Comparison of ENCODE assay signal across 28 cellular contexts in the genomic region with DNA sequence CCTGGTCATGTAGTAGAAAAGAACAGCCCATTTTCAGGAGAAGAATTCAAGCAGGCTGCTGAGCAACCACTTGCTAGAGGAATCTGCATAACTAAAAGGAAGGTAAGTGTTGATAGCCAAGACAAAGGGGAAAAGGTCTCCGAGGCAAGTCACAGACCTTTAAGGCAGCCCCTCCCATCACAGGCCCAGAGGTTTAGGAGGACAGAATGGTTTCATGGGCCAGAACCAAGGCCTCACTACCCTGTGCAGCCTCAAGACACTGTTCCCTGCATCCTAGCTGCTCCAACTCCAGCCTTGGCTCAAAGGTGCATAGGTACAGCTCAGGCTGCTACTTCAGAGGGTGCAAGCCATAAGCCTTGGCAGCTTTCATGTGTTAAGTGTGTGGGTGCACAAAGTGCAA.
"Had no signal": no experiment of that assay in that cellular context is flagged by ENCODE, and none has a peak within 500 bp of the region (broad histone marks: within the 10 kb centered on the region; RNA-seq: fewer than 3 reads in every experiment).

No MANE protein-coding gene starts in this region.

- H3K27me3 Mint-ChIP-seq: activated CD4-positive, alpha-beta memory T cell treated with anti-CD3 and anti-CD28 coated beads for 36 hours; activated CD4-positive, alpha-beta T cell treated with anti-CD3 and anti-CD28 coated beads, Interleukin-2, amount 10 ng/mL, durations not matched to agents 7 days and 5 days; activated naive CD8-positive, alpha-beta T cell treated with anti-CD3 and anti-CD28 coated beads, Interleukin-2, amount 50 U/mL, for 24 hours had no signal

- H3K36me3 ChIP-seq: ascending aorta, Peyer's patch, SJSA1 had no signal

- ATAC-seq: activated naive CD4-positive, alpha-beta T cell treated with anti-CD3 and anti-CD28 coated beads, Interleukin-2, amount 50 U/mL, for 72 hours; activated naive CD8-positive, alpha-beta T cell treated with anti-CD3 and anti-CD28 coated beads, Interleukin-2, amount 50 U/mL, for 24 hours; activated T-cell treated with anti-CD3 and anti-CD28 coated beads, Interleukin-2, amount 50 U/mL, for 4 hours; body of pancreas; SK-N-SH treated with all-trans-retinoic acid at 6 μM for 48 hours had no signal

- DNase-seq: activated CD4-positive, alpha-beta memory T cell treated with anti-CD3 and anti-CD28 coated beads for 36 hours; activated CD4-positive, alpha-beta T cell treated with anti-CD3 and anti-CD28 coated beads, Interleukin-2, amount 10 ng/mL, durations not matched to agents 7 days and 5 days; activated CD4-positive, CD25-positive, alpha-beta regulatory T cell; activated CD8-positive, alpha-beta memory T cell treated with anti-CD3 and anti-CD28 coated beads for 24 hours; activated effector memory CD4-positive, alpha-beta T cell treated with anti-CD3 and anti-CD28 coated beads, Interleukin-2, amount 50 U/mL, for 16 hours; activated naive CD4-positive, alpha-beta T cell treated with Interleukin-2 at 50 U/mL for 16 hours; activated naive CD8-positive, alpha-beta T cell treated with anti-CD3 and anti-CD28 coated beads, Interleukin-2, amount 50 U/mL, for 24 hours; activated T-cell treated with anti-CD3 and anti-CD28 coated beads, Interleukin-2, amount 50 U/mL, for 4 hours; amniotic stem cell; body of pancreas; central memory CD4-positive, alpha-beta T cell; NCI-H1092 treated with DMSO at 0.1 percent for 48 hours; NCI-H1417 treated with DMSO at 0.1 percent for 48 hours; NCI-H1694; NCI-H2029; NCI-H345; NCI-H510A; NCI-H526 treated with DMSO at 0.1 percent for 48 hours; NCI-H82; NK-92 treated with Interleukin-12 subunit alpha and Interleukin-12 subunit beta, amount 100 ng/mL, for 24 hours; Peyer's patch; SHP77 had no signal

- H3K27ac Mint-ChIP-seq: activated CD4-positive, alpha-beta memory T cell treated with anti-CD3 and anti-CD28 coated beads for 36 hours; activated CD4-positive, alpha-beta T cell treated with anti-CD3 and anti-CD28 coated beads, Interleukin-2, amount 10 ng/mL, durations not matched to agents 7 days and 5 days; activated naive CD4-positive, alpha-beta T cell treated with anti-CD3 and anti-CD28 coated beads, Interleukin-2, amount 50 U/mL, for 72 hours; activated naive CD8-positive, alpha-beta T cell treated with anti-CD3 and anti-CD28 coated beads, Interleukin-2, amount 50 U/mL, for 24 hours; T-helper 1 cell treated with Interleukin-12 subunit alpha and Interleukin-12 subunit beta and Interleukin-4 antibody, amounts not matched to agents 30 μg/mL and 1 μg/mL, for 36 hours had no signal

- H3K4me1 ChIP-seq: ascending aorta, body of pancreas, Peyer's patch, SJSA1 had no signal

- H3K9me3 ChIP-seq: Peyer's patch, SJSA1 had no signal

- H3K4me3 ChIP-seq: ascending aorta, body of pancreas, Peyer's patch, SJSA1 had no signal

- H3K27ac ChIP-seq: ascending aorta, body of pancreas, Peyer's patch, RWPE1, SJSA1 had no signal

- H3K4me1 Mint-ChIP-seq: activated CD4-positive, alpha-beta T cell treated with anti-CD3 and anti-CD28 coated beads, Interleukin-2, amount 10 ng/mL, durations not matched to agents 7 days and 5 days; activated naive CD8-positive, alpha-beta T cell treated with anti-CD3 and anti-CD28 coated beads, Interleukin-2, amount 50 U/mL, for 24 hours had no signal

- H3K4me3 Mint-ChIP-seq: activated CD4-positive, alpha-beta memory T cell treated with anti-CD3 and anti-CD28 coated beads for 36 hours; activated CD4-positive, alpha-beta T cell treated with anti-CD3 and anti-CD28 coated beads, Interleukin-2, amount 10 ng/mL, durations not matched to agents 7 days and 5 days; activated naive CD8-positive, alpha-beta T cell treated with anti-CD3 and anti-CD28 coated beads, Interleukin-2, amount 50 U/mL, for 24 hours; activated T-cell treated with anti-CD3 and anti-CD28 coated beads, Interleukin-2, amount 50 U/mL, for 4 hours; T-helper 1 cell treated with Interleukin-12 subunit alpha and Interleukin-12 subunit beta and Interleukin-4 antibody, amounts not matched to agents 30 μg/mL and 1 μg/mL, for 36 hours had no signal

- H3K27me3 ChIP-seq: ascending aorta, body of pancreas, Peyer's patch, SJSA1 had no signal
